1 cellular context compared by ENCODE assay signal in genomic region chr12:121804417-121805111, GRCh38.
TF ChIP-seq lines count a peak whose summit lies in the region.

No MANE protein-coding gene starts in this region.

TF ChIP-seq in HepG2, 621 proteins besides CTCF, POLR2A, EP300 and RAD21 (continues in another document):
- TF ChIP-seq, protein P1, sequence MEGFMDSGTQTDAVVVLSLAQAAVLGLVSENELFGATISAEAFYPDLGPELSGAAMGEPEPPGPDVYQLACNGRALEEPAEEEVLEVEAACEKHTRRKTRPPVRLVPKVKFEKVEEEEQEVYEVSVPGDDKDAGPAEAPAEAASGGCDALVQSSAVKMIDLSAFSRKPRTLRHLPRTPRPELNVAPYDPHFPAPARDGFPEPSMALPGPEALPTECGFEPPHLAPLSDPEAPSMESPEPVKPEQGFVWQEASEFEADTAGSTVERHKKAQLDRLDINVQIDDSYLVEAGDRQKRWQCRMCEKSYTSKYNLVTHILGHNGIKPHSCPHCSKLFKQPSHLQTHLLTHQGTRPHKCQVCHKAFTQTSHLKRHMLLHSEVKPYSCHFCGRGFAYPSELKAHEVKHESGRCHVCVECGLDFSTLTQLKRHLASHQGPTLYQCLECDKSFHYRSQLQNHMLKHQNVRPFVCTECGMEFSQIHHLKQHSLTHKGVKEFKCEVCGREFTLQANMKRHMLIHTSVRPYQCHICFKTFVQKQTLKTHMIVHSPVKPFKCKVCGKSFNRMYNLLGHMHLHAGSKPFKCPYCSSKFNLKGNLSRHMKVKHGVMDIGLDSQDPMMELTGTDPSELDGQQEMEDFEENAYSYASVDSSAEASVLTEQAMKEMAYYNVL (CRISPR knock-in tag; IDR thresholded peaks at IDR 0.05; ENCODE audit: borderline replicate concordance), result no peak
- TF ChIP-seq GATAD1 (CRISPR knock-in tag; IDR thresholded peaks at IDR 0.05) (no peak), HMGXB4 (CRISPR knock-in tag; IDR thresholded peaks at IDR 0.05; ENCODE audit: borderline replicate concordance in 1 of 2, low read depth in 1 of 2) (peak in 1 of 2 experiments; percentile 23; a peak in 1 of 4 replicates), ETV6 (CRISPR knock-in tag; conservative IDR thresholded peaks at IDR 0.05) (no peak), ZNF292 (CRISPR knock-in tag; IDR thresholded peaks at IDR 0.05; ENCODE audit: borderline replicate concordance, low read depth) (no peak), ZNF543 (CRISPR knock-in tag; IDR thresholded peaks at IDR 0.05) (no peak), ELF3 (CRISPR knock-in tag; IDR thresholded peaks at IDR 0.05) (0 out of 2 replicates have a peak, but pooled peaks have one; percentile 32), RBAK (CRISPR knock-in tag; IDR thresholded peaks at IDR 0.05) (no peak), MXI1 (IDR thresholded peaks at IDR 0.05; ENCODE audit: borderline replicate concordance, low read depth, low read length) (peak; percentile 9; the same call in 1 of the 3 replicates), CC2D1A (CRISPR knock-in tag; IDR thresholded peaks at IDR 0.05) (no peak), POLR2AphosphoS5 (IDR thresholded peaks at IDR 0.05; ENCODE audit: low read depth, low read length) (peak; percentile 34), MTA1 (CRISPR knock-in tag; IDR thresholded peaks at IDR 0.05; ENCODE audit: borderline replicate concordance) (peak; percentile 45; the same call in 1 of the 2 replicates), TAF1 (CRISPR knock-in tag; IDR thresholded peaks at IDR 0.05) (peak; percentile 73), ZNF281 (CRISPR knock-in tag; IDR thresholded peaks at IDR 0.05; ENCODE audit: borderline replicate concordance) (no peak), ZNF777 (CRISPR knock-in tag; IDR thresholded peaks at IDR 0.05) (no peak), ZSCAN29 (CRISPR knock-in tag; conservative IDR thresholded peaks at IDR 0.05) (no peak), CBX5 (CRISPR knock-in tag; IDR thresholded peaks at IDR 0.05; ENCODE audit: borderline replicate concordance) (no peak), ZNF143 (CRISPR knock-in tag; IDR thresholded peaks at IDR 0.05) (no peak), YY1 (IDR thresholded peaks at IDR 0.05; ENCODE audit: insufficient read depth, insufficient replicate concordance, low read depth, low read length) (peak; percentile 48), CREB3 (CRISPR knock-in tag; IDR thresholded peaks at IDR 0.05) (no peak), ZC3H13 (CRISPR knock-in tag; IDR thresholded peaks at IDR 0.05) (no peak), SALL2 (CRISPR knock-in tag; IDR thresholded peaks at IDR 0.05) (peak; percentile 21; the same call in 1 of the 2 replicates), GABPB1 (CRISPR knock-in tag; IDR thresholded peaks at IDR 0.05) (peak; percentile 35; the same call in 1 of the 2 replicates), FOXM1 (CRISPR knock-in tag; IDR thresholded peaks at IDR 0.05) (no peak), MYPOP (CRISPR knock-in tag; IDR thresholded peaks at IDR 0.05) (no peak), ZNF569 (CRISPR knock-in tag; IDR thresholded peaks at IDR 0.05; ENCODE audit: borderline replicate concordance) (no peak), ZBTB7B (CRISPR knock-in tag; IDR thresholded peaks at IDR 0.05) (0 out of 2 replicates have a peak, but pooled peaks have one; percentile 33), HNRNPL (IDR thresholded peaks at IDR 0.05; ENCODE audit: low read depth, low read length) (peak; percentile 47; the same call in 1 of the 2 replicates), GTF2F1 (IDR thresholded peaks at IDR 0.05; ENCODE audit: low read length) (no peak), ZNF326 (CRISPR knock-in tag; IDR thresholded peaks at IDR 0.05; ENCODE audit: borderline replicate concordance) (no peak), ZNF552 (CRISPR knock-in tag; IDR thresholded peaks at IDR 0.05; ENCODE audit: borderline replicate concordance) (no peak), SOX13 (IDR thresholded peaks at IDR 0.05) (no peak), SOX13 (CRISPR knock-in tag; conservative IDR thresholded peaks at IDR 0.05 in 1 of 2, IDR thresholded peaks at IDR 0.05 in 1 of 2) (no peak), KDM5A (IDR thresholded peaks at IDR 0.05; ENCODE audit: borderline replicate concordance, low read length) (no peak; the same call in 1 of the 2 replicates), GATA4 (IDR thresholded peaks at IDR 0.05; ENCODE audit: borderline replicate concordance, low read depth) (no peak), MAZ (IDR thresholded peaks at IDR 0.05; ENCODE audit: borderline replicate concordance, low read depth, low read length) (no peak; the same call in 1 of the 2 replicates), MAZ (CRISPR knock-in tag; IDR thresholded peaks at IDR 0.05; ENCODE audit: low read depth) (peak; percentile 37; the same call in 1 of the 2 replicates), HNRNPLL (IDR thresholded peaks at IDR 0.05; ENCODE audit: low read depth, low read length, poor library complexity, severe bottlenecking) (no peak), AGO2 (optimal IDR thresholded peaks at IDR 0.05; ENCODE audit: low read depth, low read length) (no peak), ZNF704 (CRISPR knock-in tag; IDR thresholded peaks at IDR 0.05; ENCODE audit: borderline replicate concordance) (0 out of 2 replicates have a peak, but pooled peaks have one; percentile 40), HCFC1 (IDR thresholded peaks at IDR 0.05; ENCODE audit: low read depth, low read length) (no peak), ZNF274 (CRISPR knock-in tag; IDR thresholded peaks at IDR 0.05) (no peak), POLR2G (IDR thresholded peaks at IDR 0.05; ENCODE audit: low read depth, low read length) (peak; percentile 63; the same call in 1 of the 2 replicates), PHB2 (IDR thresholded peaks at IDR 0.05; ENCODE audit: partially characterized antibody) (no peak), AKAP8 (CRISPR knock-in tag; IDR thresholded peaks at IDR 0.05) (no peak), ASH2L (IDR thresholded peaks at IDR 0.05; ENCODE audit: insufficient read length, low read depth, low read length) (peak; percentile 28), ADNP (CRISPR knock-in tag; IDR thresholded peaks at IDR 0.05) (no peak), ZNF142 (CRISPR knock-in tag; IDR thresholded peaks at IDR 0.05) (peak; percentile 98)
- TF ChIP-seq, protein P2, sequence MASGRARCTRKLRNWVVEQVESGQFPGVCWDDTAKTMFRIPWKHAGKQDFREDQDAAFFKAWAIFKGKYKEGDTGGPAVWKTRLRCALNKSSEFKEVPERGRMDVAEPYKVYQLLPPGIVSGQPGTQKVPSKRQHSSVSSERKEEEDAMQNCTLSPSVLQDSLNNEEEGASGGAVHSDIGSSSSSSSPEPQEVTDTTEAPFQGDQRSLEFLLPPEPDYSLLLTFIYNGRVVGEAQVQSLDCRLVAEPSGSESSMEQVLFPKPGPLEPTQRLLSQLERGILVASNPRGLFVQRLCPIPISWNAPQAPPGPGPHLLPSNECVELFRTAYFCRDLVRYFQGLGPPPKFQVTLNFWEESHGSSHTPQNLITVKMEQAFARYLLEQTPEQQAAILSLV (CRISPR knock-in tag; IDR thresholded peaks at IDR 0.05; ENCODE audit: borderline replicate concordance), result no peak
- TF ChIP-seq, protein P3, sequence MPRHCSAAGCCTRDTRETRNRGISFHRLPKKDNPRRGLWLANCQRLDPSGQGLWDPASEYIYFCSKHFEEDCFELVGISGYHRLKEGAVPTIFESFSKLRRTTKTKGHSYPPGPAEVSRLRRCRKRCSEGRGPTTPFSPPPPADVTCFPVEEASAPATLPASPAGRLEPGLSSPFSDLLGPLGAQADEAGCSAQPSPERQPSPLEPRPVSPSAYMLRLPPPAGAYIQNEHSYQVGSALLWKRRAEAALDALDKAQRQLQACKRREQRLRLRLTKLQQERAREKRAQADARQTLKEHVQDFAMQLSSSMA (CRISPR knock-in tag; IDR thresholded peaks at IDR 0.05), result no peak
- TF ChIP-seq, protein P4, sequence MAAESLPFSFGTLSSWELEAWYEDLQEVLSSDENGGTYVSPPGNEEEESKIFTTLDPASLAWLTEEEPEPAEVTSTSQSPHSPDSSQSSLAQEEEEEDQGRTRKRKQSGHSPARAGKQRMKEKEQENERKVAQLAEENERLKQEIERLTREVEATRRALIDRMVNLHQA (CRISPR knock-in tag; IDR thresholded peaks at IDR 0.05), result no peak
